1 cellular context compared by ENCODE assay signal in the genomic region with DNA sequence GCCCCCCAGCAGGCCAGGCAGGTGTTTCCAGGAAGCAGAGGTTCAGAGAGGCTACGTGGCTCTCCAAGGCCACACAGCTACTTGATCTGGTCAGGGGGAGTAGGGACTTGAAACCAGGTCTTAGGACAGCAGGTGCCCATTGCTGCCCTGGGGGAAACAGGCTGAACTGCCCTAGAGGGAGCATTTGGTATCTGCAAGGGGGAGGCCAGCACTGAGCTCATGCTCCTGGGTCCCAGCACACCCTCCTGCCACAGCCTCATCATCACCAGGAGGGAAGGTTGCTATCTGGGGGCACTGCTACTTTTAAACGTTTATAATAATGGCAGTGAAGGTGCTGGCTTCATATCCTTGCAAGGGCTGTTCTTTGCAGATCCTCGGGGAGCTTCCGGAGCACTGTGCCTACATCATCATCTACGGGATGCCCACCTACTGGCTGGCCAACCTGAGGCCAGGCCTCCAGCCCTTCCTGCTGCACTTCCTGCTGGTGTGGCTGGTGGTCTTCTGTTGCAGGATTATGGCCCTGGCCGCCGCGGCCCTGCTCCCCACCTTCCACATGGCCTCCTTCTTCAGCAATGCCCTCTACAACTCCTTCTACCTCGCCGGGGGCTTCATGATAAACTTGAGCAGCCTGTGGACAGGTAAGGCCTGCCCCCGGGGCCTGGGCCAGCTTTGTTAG.
TF ChIP-seq lines count a peak whose summit lies in the region.

No MANE protein-coding gene starts in this region.

TF ChIP-seq in GM12878, 131 proteins besides CTCF, POLR2A, EP300 and RAD21:
- TF ChIP-seq ZNF384 (IDR thresholded peaks at IDR 0.05; ENCODE audit: borderline replicate concordance, low read depth, low read length), result no peak
- no peak for TF ChIP-seq ZSCAN29 (IDR thresholded peaks at IDR 0.05)
- TF ChIP-seq YY1 (IDR thresholded peaks at IDR 0.05; ENCODE audit: low read depth, low read length), result no peak
- no peak for TF ChIP-seq RBBP5 (conservative IDR thresholded peaks at IDR 0.05)
- TF ChIP-seq CBX5 (IDR thresholded peaks at IDR 0.05; ENCODE audit: low read depth), result no peak
- no peak for TF ChIP-seq KLF5 (IDR thresholded peaks at IDR 0.05; ENCODE audit: partially characterized antibody)
- TF ChIP-seq, protein P1, sequence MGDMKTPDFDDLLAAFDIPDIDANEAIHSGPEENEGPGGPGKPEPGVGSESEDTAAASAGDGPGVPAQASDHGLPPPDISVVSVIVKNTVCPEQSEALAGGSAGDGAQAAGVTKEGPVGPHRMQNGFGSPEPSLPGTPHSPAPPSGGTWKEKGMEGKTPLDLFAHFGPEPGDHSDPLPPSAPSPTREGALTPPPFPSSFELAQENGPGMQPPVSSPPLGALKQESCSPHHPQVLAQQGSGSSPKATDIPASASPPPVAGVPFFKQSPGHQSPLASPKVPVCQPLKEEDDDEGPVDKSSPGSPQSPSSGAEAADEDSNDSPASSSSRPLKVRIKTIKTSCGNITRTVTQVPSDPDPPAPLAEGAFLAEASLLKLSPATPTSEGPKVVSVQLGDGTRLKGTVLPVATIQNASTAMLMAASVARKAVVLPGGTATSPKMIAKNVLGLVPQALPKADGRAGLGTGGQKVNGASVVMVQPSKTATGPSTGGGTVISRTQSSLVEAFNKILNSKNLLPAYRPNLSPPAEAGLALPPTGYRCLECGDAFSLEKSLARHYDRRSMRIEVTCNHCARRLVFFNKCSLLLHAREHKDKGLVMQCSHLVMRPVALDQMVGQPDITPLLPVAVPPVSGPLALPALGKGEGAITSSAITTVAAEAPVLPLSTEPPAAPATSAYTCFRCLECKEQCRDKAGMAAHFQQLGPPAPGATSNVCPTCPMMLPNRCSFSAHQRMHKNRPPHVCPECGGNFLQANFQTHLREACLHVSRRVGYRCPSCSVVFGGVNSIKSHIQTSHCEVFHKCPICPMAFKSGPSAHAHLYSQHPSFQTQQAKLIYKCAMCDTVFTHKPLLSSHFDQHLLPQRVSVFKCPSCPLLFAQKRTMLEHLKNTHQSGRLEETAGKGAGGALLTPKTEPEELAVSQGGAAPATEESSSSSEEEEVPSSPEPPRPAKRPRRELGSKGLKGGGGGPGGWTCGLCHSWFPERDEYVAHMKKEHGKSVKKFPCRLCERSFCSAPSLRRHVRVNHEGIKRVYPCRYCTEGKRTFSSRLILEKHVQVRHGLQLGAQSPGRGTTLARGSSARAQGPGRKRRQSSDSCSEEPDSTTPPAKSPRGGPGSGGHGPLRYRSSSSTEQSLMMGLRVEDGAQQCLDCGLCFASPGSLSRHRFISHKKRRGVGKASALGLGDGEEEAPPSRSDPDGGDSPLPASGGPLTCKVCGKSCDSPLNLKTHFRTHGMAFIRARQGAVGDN (IDR thresholded peaks at IDR 0.05), result no peak
- no peak for TF ChIP-seq NR2C2 (IDR thresholded peaks at IDR 0.05; ENCODE audit: borderline replicate concordance, control insufficient read depth, insufficient read length, low read depth)
